Comparison of ENCODE assay signal across 31 cellular contexts in the genomic region with DNA sequence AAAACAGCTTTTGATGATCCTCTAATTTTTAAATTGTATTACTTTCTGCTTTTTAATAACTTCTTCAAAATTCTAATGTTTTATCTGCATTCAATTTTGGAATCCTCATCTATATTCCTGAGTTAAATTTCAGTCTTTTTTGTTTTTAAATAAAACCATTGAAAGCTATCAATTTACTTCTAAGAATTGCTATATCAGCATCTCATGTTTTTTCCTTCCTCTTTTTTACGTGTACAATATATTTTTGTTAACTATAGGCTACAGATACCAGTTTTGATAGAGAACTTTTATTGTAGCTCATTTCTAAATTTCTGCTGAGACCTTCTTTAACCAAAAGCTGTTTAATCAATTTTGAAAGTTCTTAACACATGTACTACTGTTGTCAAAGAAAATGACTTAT.
"Had no signal": no experiment of that assay in that cellular context is flagged by ENCODE, and none has a peak within 500 bp of the region (broad histone marks: within the 10 kb centered on the region; RNA-seq: fewer than 3 reads in every experiment).

No MANE protein-coding gene starts in this region.

- FAIRE-seq: astrocyte, endometrium, urothelium cell line had no signal

- H3K36me3 Mint-ChIP-seq: WTC11 had no signal

- DNase-seq: activated CD4-positive, alpha-beta memory T cell treated with anti-CD3 and anti-CD28 coated beads, Interleukin-2, amount 10 ng/mL, durations not matched to agents 7 days and 5 days; activated CD4-positive, alpha-beta T cell treated with anti-CD3 and anti-CD28 coated beads for 1 hour; activated CD4-positive, alpha-beta T cell treated with anti-CD3 and anti-CD28 coated beads, Interleukin-2, amount 10 ng/mL, durations not matched to agents 7 days and 5 days; activated CD8-positive, alpha-beta memory T cell treated with anti-CD3 and anti-CD28 coated beads, Interleukin-2, amount 50 U/mL, for 48 hours; activated gamma-delta T cell treated with Interleukin-2 at 50 U/mL for 16 hours; activated naive CD4-positive, alpha-beta T cell treated with anti-CD3 and anti-CD28 coated beads, Interleukin-2, amount 50 U/mL, for 16 hours; activated T-cell treated with anti-CD3 and anti-CD28 coated beads, Interleukin-2, amount 50 U/mL, for 24 hours; amniotic stem cell; brain microvascular endothelial cell; caudate nucleus; esophagus squamous epithelium; foreskin melanocyte; left ventricle myocardium inferior; stimulated activated CD4-positive, alpha-beta T cell treated with anti-CD3 and anti-CD28 coated beads, Interleukin-12 subunit alpha, Interleukin-12 subunit beta, amount 100 ng/mL, for 4 hours; stimulated activated CD4-positive, alpha-beta T cell treated with anti-CD3 and anti-CD28 coated beads, Interleukin-4, amount 100 ng/mL, for 1 hour; T-cell; trophoblast cell had no signal

- H3K4me1 ChIP-seq: esophagus squamous epithelium, left ventricle myocardium inferior had no signal

- H3K27ac ChIP-seq: brain microvascular endothelial cell, epithelial cell of prostate, esophagus squamous epithelium, left ventricle myocardium inferior, skin epidermis, thoracic aorta had no signal

- H3K27me3 ChIP-seq: brain microvascular endothelial cell, esophagus squamous epithelium had no signal

- H3K4me1 Mint-ChIP-seq: activated CD4-positive, alpha-beta memory T cell treated with anti-CD3 and anti-CD28 coated beads, Interleukin-2, amount 10 ng/mL, durations not matched to agents 7 days and 5 days; activated CD4-positive, alpha-beta T cell treated with anti-CD3 and anti-CD28 coated beads, Interleukin-2, amount 10 ng/mL, durations not matched to agents 7 days and 5 days; activated T-helper 17 cell treated with anti-CD3 and anti-CD28 coated beads, Interleukin-2, amount 50 U/mL, for 72 hours; nephron; T-cell had no signal

- ATAC-seq: activated T-helper 17 cell treated with anti-CD3 and anti-CD28 coated beads, Interleukin-2, amount 50 U/mL, for 72 hours; sciatic nerve; T-cell; WTC11 had no signal

- H3K4me3 ChIP-seq: esophagus squamous epithelium, left ventricle myocardium inferior, lung, skin epidermis, thoracic aorta had no signal

- H3K9me3 ChIP-seq: esophagus squamous epithelium, left ventricle myocardium inferior, thoracic aorta had no signal

- H3K4me3 Mint-ChIP-seq: activated CD4-positive, alpha-beta memory T cell treated with anti-CD3 and anti-CD28 coated beads, Interleukin-2, amount 10 ng/mL, durations not matched to agents 7 days and 5 days; activated CD4-positive, alpha-beta T cell treated with anti-CD3 and anti-CD28 coated beads, Interleukin-2, amount 10 ng/mL, durations not matched to agents 7 days and 5 days; activated T-cell treated with anti-CD3 and anti-CD28 coated beads, Interleukin-2, amount 50 U/mL, for 24 hours; activated T-helper 17 cell treated with anti-CD3 and anti-CD28 coated beads, Interleukin-2, amount 50 U/mL, for 72 hours; nephron; stimulated activated naive CD8-positive, alpha-beta T cell treated with anti-CD3 and anti-CD28 coated beads, Interleukin-15, Interleukin-2, amounts not matched to agents 100 ng/mL and 50 ng/mL, for 24 hours; T-cell; T-helper 2 cell treated with Interferon-gamma antibody and Interleukin-4, amounts not matched to agents 5 μg/mL and 100 μg/mL, for 36 hours; WTC11 had no signal

- H3K27ac Mint-ChIP-seq: activated CD4-positive, alpha-beta memory T cell treated with anti-CD3 and anti-CD28 coated beads, Interleukin-2, amount 10 ng/mL, durations not matched to agents 7 days and 5 days; activated CD4-positive, alpha-beta T cell treated with anti-CD3 and anti-CD28 coated beads, Interleukin-2, amount 10 ng/mL, durations not matched to agents 7 days and 5 days; activated T-cell treated with anti-CD3 and anti-CD28 coated beads, Interleukin-2, amount 50 U/mL, for 24 hours; activated T-helper 17 cell treated with anti-CD3 and anti-CD28 coated beads, Interleukin-2, amount 50 U/mL, for 72 hours; nephron; progenitor cell of endocrine pancreas; stimulated activated naive CD8-positive, alpha-beta T cell treated with anti-CD3 and anti-CD28 coated beads, Interleukin-15, Interleukin-2, amounts not matched to agents 100 ng/mL and 50 ng/mL, for 24 hours; T-cell; T-helper 2 cell treated with Interferon-gamma antibody and Interleukin-4, amounts not matched to agents 5 μg/mL and 100 μg/mL, for 36 hours; WTC11 had no signal

- H3K9me3 Mint-ChIP-seq: activated CD4-positive, alpha-beta memory T cell treated with anti-CD3 and anti-CD28 coated beads, Interleukin-2, amount 10 ng/mL, durations not matched to agents 7 days and 5 days; activated CD4-positive, alpha-beta T cell treated with anti-CD3 and anti-CD28 coated beads, Interleukin-2, amount 10 ng/mL, durations not matched to agents 7 days and 5 days; activated T-cell treated with anti-CD3 and anti-CD28 coated beads, Interleukin-2, amount 50 U/mL, for 24 hours; activated T-helper 17 cell treated with anti-CD3 and anti-CD28 coated beads, Interleukin-2, amount 50 U/mL, for 72 hours; stimulated activated naive CD8-positive, alpha-beta T cell treated with anti-CD3 and anti-CD28 coated beads, Interleukin-15, Interleukin-2, amounts not matched to agents 100 ng/mL and 50 ng/mL, for 24 hours; T-helper 2 cell treated with Interferon-gamma antibody and Interleukin-4, amounts not matched to agents 5 μg/mL and 100 μg/mL, for 36 hours; WTC11 had no signal

- H3K27me3 Mint-ChIP-seq: activated CD4-positive, alpha-beta memory T cell treated with anti-CD3 and anti-CD28 coated beads, Interleukin-2, amount 10 ng/mL, durations not matched to agents 7 days and 5 days; activated CD4-positive, alpha-beta T cell treated with anti-CD3 and anti-CD28 coated beads, Interleukin-2, amount 10 ng/mL, durations not matched to agents 7 days and 5 days; activated T-cell treated with anti-CD3 and anti-CD28 coated beads, Interleukin-2, amount 50 U/mL, for 24 hours; activated T-helper 17 cell treated with anti-CD3 and anti-CD28 coated beads, Interleukin-2, amount 50 U/mL, for 72 hours; progenitor cell of endocrine pancreas; stimulated activated naive CD8-positive, alpha-beta T cell treated with anti-CD3 and anti-CD28 coated beads, Interleukin-15, Interleukin-2, amounts not matched to agents 100 ng/mL and 50 ng/mL, for 24 hours; T-cell had no signal

- H3K36me3 ChIP-seq: brain microvascular endothelial cell, thoracic aorta had no signal
